ENCODE assay signal across 6 cellular contexts in the genomic region with DNA sequence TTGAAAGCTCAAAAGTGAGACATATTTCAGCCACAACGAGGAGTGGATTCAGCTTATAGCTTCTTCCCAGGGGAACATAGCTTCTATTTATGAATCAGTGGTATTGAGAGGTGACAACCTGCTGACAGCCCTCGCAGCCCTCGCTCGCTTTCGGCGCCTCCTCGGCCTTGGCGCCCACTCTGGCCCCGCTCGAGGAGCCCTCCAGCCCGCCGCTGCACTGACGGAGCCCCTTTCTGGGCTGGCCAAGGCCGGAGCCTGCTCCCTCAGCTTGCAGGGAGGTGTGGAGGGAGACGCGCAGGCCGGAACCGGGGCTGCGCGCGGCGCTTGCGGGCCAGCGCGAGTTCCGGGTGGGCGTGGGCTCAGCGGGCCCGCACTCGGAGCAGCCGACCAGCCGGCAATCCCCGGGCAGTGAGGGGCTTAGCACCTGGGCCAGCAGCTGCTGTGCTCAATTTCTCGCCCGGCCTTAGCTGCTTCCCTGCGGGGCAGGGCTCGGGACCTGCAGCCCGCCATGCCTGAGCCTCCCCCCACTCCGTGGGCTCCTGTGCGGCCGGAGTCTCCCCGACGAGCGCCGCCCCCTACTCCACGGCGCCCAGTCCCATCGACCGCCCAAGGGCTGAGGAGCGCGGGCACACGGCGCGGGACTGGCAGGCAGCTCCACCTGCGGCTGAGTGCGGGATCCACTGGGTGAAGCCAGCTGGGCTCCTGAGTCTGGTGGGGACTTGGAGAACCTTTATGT.
A peak's percentile ranks its signal among the peaks of the same experiment; 100 is the strongest.
DNase-seq lines count a peak whose midpoint lies in the region; ATAC-seq and TF ChIP-seq lines count a peak whose summit lies in the region.
"Not testable (repeated sequence)": the region's sequence is repeated elsewhere in the genome, so short reads cannot be mapped to it uniquely, and the experiment has no call there.

No MANE protein-coding gene starts in this region.

- peaks cover 17% of the 10 kb centered on the region for H3K9me3 ChIP-seq in BLaER1
- not testable (repeated sequence) for H3K9me3 ChIP-seq in Loucy (ENCODE audit: insufficient read depth, low read depth, low read length)

- H2BK15ac ChIP-seq in mesendoderm (replicated peaks; ENCODE audit: low read depth), result not testable (repeated sequence)

- H3K23ac ChIP-seq in mesendoderm (ENCODE audit: low read length), result not testable (repeated sequence)

- not testable (repeated sequence) for H3K4me3 ChIP-seq in BLaER1; Loucy (ENCODE audit: low read length, poor library complexity, severe bottlenecking); mesendoderm (ENCODE audit: low read length)

- not testable (repeated sequence) for H3F3A ChIP-seq in Loucy (ENCODE audit: low read depth)

- H4K20me1 ChIP-seq in BLaER1; Loucy (ENCODE audit: insufficient read depth, low read length, poor library complexity, severe bottlenecking): not testable (repeated sequence)

- no CpG with 5 or more reads among the region's 56 CpGs for WGBS in mesendoderm (ENCODE audit: extremely low coverage, insufficient coverage, low lambda C conversion rate)

- H3K4me1 ChIP-seq in BLaER1, result peaks cover 34% of the 10 kb centered on the region
- H3K4me1 ChIP-seq in Loucy (ENCODE audit: insufficient read depth, low read length, poor library complexity, severe bottlenecking); mesendoderm (ENCODE audit: control insufficient read depth, low read depth, low read length): not testable (repeated sequence)

- not testable (repeated sequence) for H3K79me1 ChIP-seq in mesendoderm (ENCODE audit: low read length)

- DNase-seq in activated T-cell treated with anti-CD3 and anti-CD28 coated beads, Interleukin-2, amount 50 U/mL, for 24 hours; Right ventricle myocardium superior; mesendoderm: not testable (repeated sequence)
- peak; percentile 13 for DNase-seq in retina

- peak overlapping the region; percentile 23 for H3K27ac Mint-ChIP-seq in activated T-cell treated with anti-CD3 and anti-CD28 coated beads, Interleukin-2, amount 50 U/mL, for 24 hours

- not testable (repeated sequence) for H2BK5ac ChIP-seq in mesendoderm (ENCODE audit: low read length)

- not testable (repeated sequence) for H3K9me3 Mint-ChIP-seq in activated T-cell treated with anti-CD3 and anti-CD28 coated beads, Interleukin-2, amount 50 U/mL, for 24 hours

- not testable (repeated sequence) for H3K9ac ChIP-seq in BLaER1; mesendoderm (ENCODE audit: low read length)
- H3K9ac ChIP-seq in Loucy (ENCODE audit: low read depth, low read length, poor library complexity, severe bottlenecking), result peak overlapping the region; percentile 20

- intact Hi-C loops in Right ventricle myocardium superior (cut with DNase I), result loop anchor here (5.0 to 10.0 kb wide), 4 partner anchors 381 to 641 kb away; no protein-coding TSS in a partner anchor

- peak overlapping the region; percentile 70 for H3K18ac ChIP-seq in mesendoderm (ENCODE audit: low read length)

- not testable (repeated sequence) for H3K4me3 Mint-ChIP-seq in activated T-cell treated with anti-CD3 and anti-CD28 coated beads, Interleukin-2, amount 50 U/mL, for 24 hours

- H3K79me2 ChIP-seq in Loucy (ENCODE audit: insufficient read depth, low read length); mesendoderm (ENCODE audit: control insufficient read depth, insufficient read depth, low read length): not testable (repeated sequence)

- not testable (repeated sequence) for H2AFZ ChIP-seq in Loucy (ENCODE audit: low read length)

- not testable (repeated sequence) for H3K27me3 ChIP-seq in BLaER1; Loucy (ENCODE audit: insufficient read depth, low read length, poor library complexity, severe bottlenecking); mesendoderm (ENCODE audit: insufficient read depth, low read length, poor library complexity)

- not testable (repeated sequence) for H4K5ac ChIP-seq in mesendoderm (ENCODE audit: low read length)

- H3K4me2 ChIP-seq in BLaER1, result peak overlapping the region; percentile 62; the same call in 1 of the 2 replicates
- not testable (repeated sequence) for H3K4me2 ChIP-seq in Loucy (ENCODE audit: low read depth, low read length, poor library complexity, severe bottlenecking); mesendoderm (ENCODE audit: low read length)

- H3K36me3 Mint-ChIP-seq in activated T-cell treated with anti-CD3 and anti-CD28 coated beads, Interleukin-2, amount 50 U/mL, for 24 hours (ENCODE audit: low read depth), result not testable (repeated sequence)

- H3K27me3 Mint-ChIP-seq in activated T-cell treated with anti-CD3 and anti-CD28 coated beads, Interleukin-2, amount 50 U/mL, for 24 hours, result not testable (repeated sequence)

- H2AK5ac ChIP-seq in mesendoderm (ENCODE audit: low read length), result not testable (repeated sequence)

- not testable (repeated sequence) for H3K9me2 ChIP-seq in Loucy (replicated peaks; ENCODE audit: low read depth, low read length)

- H2BK120ac ChIP-seq in mesendoderm (ENCODE audit: low read depth, low read length), result peak overlapping the region; percentile 10

- not testable (repeated sequence) for H4K8ac ChIP-seq in mesendoderm (ENCODE audit: low read depth, low read length)

- peak; percentile 55 for ATAC-seq in Right ventricle myocardium superior (ENCODE audit: poor library complexity)

- peak overlapping the region; percentile 14 for H3K27ac ChIP-seq in BLaER1
- H3K27ac ChIP-seq in mesendoderm (ENCODE audit: low read depth, low read length), result not testable (repeated sequence)

- peak overlapping the region; percentile 27 for H3K56ac ChIP-seq in mesendoderm (ENCODE audit: low read length)

- not testable (repeated sequence) for TF ChIP-seq CTCF in Loucy (conservative IDR thresholded peaks at IDR 0.05; ENCODE audit: low read length)

- H3K4me1 Mint-ChIP-seq in activated T-cell treated with anti-CD3 and anti-CD28 coated beads, Interleukin-2, amount 50 U/mL, for 24 hours (ENCODE audit: low read depth), result peaks cover 36% of the 10 kb centered on the region

- H3K4ac ChIP-seq in mesendoderm (ENCODE audit: low read depth, low read length), result not testable (repeated sequence)

- not testable (repeated sequence) for H3K36me3 ChIP-seq in BLaER1; Loucy (ENCODE audit: insufficient read depth, low read length); mesendoderm (ENCODE audit: control insufficient read depth, insufficient read depth, low read length)
